16 cellular contexts compared by ENCODE assay signal in genomic region chr12:121176826-121177529, GRCh38. TPM values are rescaled to one million over a fixed set of nuclear protein-coding genes. Genes with fewer than 3 reads are reported as not detected.
"Had no signal": no experiment of that assay in that cellular context is flagged by ENCODE, and none has a peak within 500 bp of the region (broad histone marks: within the 10 kb centered on the region; RNA-seq: fewer than 3 reads in every experiment).

No MANE protein-coding gene starts in this region.

- H3K4me1 ChIP-seq: ascending aorta, breast epithelium, foreskin keratinocyte, lower lobe of right lung, tibial artery had no signal

- H3K27ac ChIP-seq: ascending aorta, breast epithelium, epithelial cell of prostate, foreskin keratinocyte, hepatocyte, lower lobe of right lung, tibial artery had no signal

- H3K27me3 ChIP-seq: ascending aorta, breast epithelium, foreskin keratinocyte, hepatocyte, tibial artery had no signal

- DNase-seq: activated CD4-positive, alpha-beta T cell treated with anti-CD3 and anti-CD28 coated beads for 48 hours; activated CD4-positive, CD25-positive, alpha-beta regulatory T cell; activated CD8-positive, alpha-beta T cell treated with anti-CD3 and anti-CD28 coated beads for 36 hours; activated naive CD4-positive, alpha-beta T cell treated with anti-CD3 and anti-CD28 coated beads, Interleukin-2, amount 10 ng/mL, durations not matched to agents 7 days and 5 days; activated T-cell treated with anti-CD3 and anti-CD28 coated beads, Interleukin-2, amount 50 U/mL, for 1 hour; endodermal cell; foreskin keratinocyte; left cardiac atrium; lower lobe of right lung; stimulated activated naive CD4-positive, alpha-beta T cell; tibial artery had no signal

- H3K4me3 ChIP-seq: ascending aorta, breast epithelium, hepatocyte, lower lobe of right lung, tibial artery had no signal

- ATAC-seq: activated CD8-positive, alpha-beta T cell treated with anti-CD3 and anti-CD28 coated beads for 36 hours; foreskin keratinocyte; lower lobe of right lung had no signal

- H3K36me3 ChIP-seq: ascending aorta, breast epithelium had no signal

- H3K9me3 ChIP-seq: breast epithelium, lower lobe of right lung had no signal

RNA-seq across cellular contexts. Expression of gene P2RX7, which starts 44.3 kb away (rescaled TPM):
- total RNA-seq: progenitor cell of endocrine pancreas had no signal
